8 cellular contexts compared by ENCODE assay signal in the genomic region with DNA sequence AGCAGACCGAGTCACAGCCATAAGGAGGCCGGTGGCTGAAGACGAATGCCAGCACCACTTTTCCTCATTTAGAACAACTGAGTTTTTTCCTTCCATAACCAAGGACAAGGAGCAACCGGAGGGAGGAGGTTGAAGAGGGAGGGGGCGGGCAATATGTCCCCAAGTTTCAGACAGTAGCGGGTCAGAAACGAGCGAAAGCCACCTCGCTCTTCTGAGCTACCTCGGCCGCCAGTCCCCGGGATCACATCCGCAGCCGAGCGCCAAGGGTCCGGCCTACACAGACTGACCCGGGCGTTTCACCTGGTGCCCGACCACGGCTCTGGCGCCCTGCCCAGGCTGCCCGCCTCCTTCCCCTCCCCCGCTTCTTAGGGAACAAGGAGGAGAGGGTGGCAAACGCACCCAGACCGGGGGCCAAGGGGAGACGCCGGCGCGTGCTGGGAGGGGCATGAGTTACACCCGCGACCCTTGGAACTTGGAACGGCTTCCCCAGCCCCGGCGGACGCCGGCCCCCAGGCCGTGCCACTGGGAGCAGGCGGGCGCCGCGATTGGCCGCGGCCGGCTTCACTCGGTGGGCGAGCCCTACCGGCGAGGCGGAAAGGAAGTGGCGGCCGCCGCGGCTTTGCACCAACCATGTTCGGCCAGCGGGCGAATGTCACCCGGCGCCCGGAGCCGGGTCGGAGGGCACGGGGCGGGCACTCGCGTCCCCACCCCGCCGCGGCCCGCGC. TPM values are rescaled to one million over a fixed set of nuclear protein-coding genes. Genes with fewer than 3 reads are reported as not detected.
DNase-seq lines count a peak whose midpoint lies in the region; ATAC-seq and TF ChIP-seq lines count a peak whose summit lies in the region.

No MANE protein-coding gene starts in this region.

- H3K27me3 ChIP-seq in body of pancreas (no peaks in the 10 kb centered on the region), iPS DF 6.9 (ENCODE audit: control insufficient read depth, insufficient read depth, low read length) (no peaks in the 10 kb centered on the region)

- TF ChIP-seq POLR2A in body of pancreas (IDR thresholded peaks at IDR 0.05) = peak; percentile 58 to 79 (median 71)

- TF ChIP-seq RAD21 in Ishikawa (IDR thresholded peaks at IDR 0.05; ENCODE audit: low read depth) = no peak

- H3K36me3 ChIP-seq in body of pancreas (replicated peaks in 1 of 2; ENCODE audit: insufficient read depth in 1 of 2, low read depth in 2 of 2) = no peaks in the 10 kb centered on the region
- no peaks in the 10 kb centered on the region for H3K36me3 ChIP-seq in iPS DF 6.9 (ENCODE audit: control insufficient read depth, insufficient read depth, low read length)

- H3K9me3 ChIP-seq in body of pancreas (no peaks in the 10 kb centered on the region), iPS DF 6.9 (ENCODE audit: control insufficient read depth, insufficient read depth, low read length) (no peaks in the 10 kb centered on the region)

- TF ChIP-seq CTCF in body of pancreas (IDR thresholded peaks at IDR 0.05) = peak in 3 of 7 experiments; percentile 8 to 32 (median 28)
- no peak for TF ChIP-seq CTCF in retinal pigment epithelial cell (conservative IDR thresholded peaks at IDR 0.05; ENCODE audit: low read depth, low read length)

- peak; percentile 34 for ATAC-seq in GM19463 (IDR thresholded peaks at IDR 0.05; ENCODE audit: unreplicated experiment)
- ATAC-seq in body of pancreas = peak; percentile 73

- H3K4me1 ChIP-seq in body of pancreas (peaks cover 64% of the 10 kb centered on the region), iPS DF 6.9 (ENCODE audit: control insufficient read depth, insufficient read depth, low read length) (peaks cover 6% of the 10 kb centered on the region; the same call in 1 of the 2 replicates)

- 0% methylated on average over 8 to 53 of the region's 70 CpGs for WGBS in body of pancreas, 2 donors
- no CpG with 5 or more reads among the region's 70 CpGs for WGBS in iPS DF 6.9 (ENCODE audit: insufficient coverage, insufficient read length)

- H3K27ac ChIP-seq in body of pancreas (peak overlapping the region; percentile 90 to 97 (median 95)), iPS DF 6.9 (ENCODE audit: low read length) (no peak overlapping the region)

- intact Hi-C loops in body of pancreas (cut with DNase I) = loop anchor here (10.0 kb wide), 1 partner anchor 62 kb away; no protein-coding TSS in a partner anchor

- peak; percentile 45; the same call in 1 of the 2 replicates for TF ChIP-seq EP300 in Ishikawa (IDR thresholded peaks at IDR 0.05; ENCODE audit: borderline replicate concordance)

- H3K4me3 ChIP-seq in body of pancreas = peak overlapping the region; percentile 41 to 49
- peak overlapping the region; percentile 78; the same call in 1 of the 2 replicates for H3K4me3 ChIP-seq in iPS DF 6.9 (ENCODE audit: low read length)
- peak overlapping the region; percentile 94 for H3K4me3 ChIP-seq in retinal pigment epithelial cell (ENCODE audit: low read length)

- DNase-seq in DMS153 (lab: John Stamatoyannopoulos, UW) = peak; percentile 10
- peak; percentile 47 for DNase-seq in T-helper 22 cell (ENCODE audit: low read depth)
- DNase-seq in body of pancreas = peak; percentile 81 to 90 (median 86)
- DNase-seq in iPS DF 6.9 (ENCODE audit: low read depth, low spot score) = no peak
- DNase-seq in retinal pigment epithelial cell (ENCODE audit: low read depth) = peak; percentile 39
- no peak for DNase-seq in NCI-H1694 treated with DMSO at 0.1 percent for 48 hours (lab: John Stamatoyannopoulos, UW)

TF ChIP-seq in Ishikawa, 13 proteins besides CTCF, POLR2A, EP300 and RAD21:
- peak; percentile 15; the same call in 1 of the 2 replicates for TF ChIP-seq CEBPB (IDR thresholded peaks at IDR 0.05)
- TF ChIP-seq, protein P1, sequence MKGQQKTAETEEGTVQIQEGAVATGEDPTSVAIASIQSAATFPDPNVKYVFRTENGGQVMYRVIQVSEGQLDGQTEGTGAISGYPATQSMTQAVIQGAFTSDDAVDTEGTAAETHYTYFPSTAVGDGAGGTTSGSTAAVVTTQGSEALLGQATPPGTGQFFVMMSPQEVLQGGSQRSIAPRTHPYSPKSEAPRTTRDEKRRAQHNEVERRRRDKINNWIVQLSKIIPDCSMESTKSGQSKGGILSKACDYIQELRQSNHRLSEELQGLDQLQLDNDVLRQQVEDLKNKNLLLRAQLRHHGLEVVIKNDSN (IDR thresholded peaks at IDR 0.05) = no peak
- peak; percentile 94 for TF ChIP-seq ZBTB7A (IDR thresholded peaks at IDR 0.05; ENCODE audit: low read depth)
- no peak; the same call in 1 of the 2 replicates for TF ChIP-seq CREB1 (IDR thresholded peaks at IDR 0.05; ENCODE audit: low read depth)
- TF ChIP-seq, protein P2, sequence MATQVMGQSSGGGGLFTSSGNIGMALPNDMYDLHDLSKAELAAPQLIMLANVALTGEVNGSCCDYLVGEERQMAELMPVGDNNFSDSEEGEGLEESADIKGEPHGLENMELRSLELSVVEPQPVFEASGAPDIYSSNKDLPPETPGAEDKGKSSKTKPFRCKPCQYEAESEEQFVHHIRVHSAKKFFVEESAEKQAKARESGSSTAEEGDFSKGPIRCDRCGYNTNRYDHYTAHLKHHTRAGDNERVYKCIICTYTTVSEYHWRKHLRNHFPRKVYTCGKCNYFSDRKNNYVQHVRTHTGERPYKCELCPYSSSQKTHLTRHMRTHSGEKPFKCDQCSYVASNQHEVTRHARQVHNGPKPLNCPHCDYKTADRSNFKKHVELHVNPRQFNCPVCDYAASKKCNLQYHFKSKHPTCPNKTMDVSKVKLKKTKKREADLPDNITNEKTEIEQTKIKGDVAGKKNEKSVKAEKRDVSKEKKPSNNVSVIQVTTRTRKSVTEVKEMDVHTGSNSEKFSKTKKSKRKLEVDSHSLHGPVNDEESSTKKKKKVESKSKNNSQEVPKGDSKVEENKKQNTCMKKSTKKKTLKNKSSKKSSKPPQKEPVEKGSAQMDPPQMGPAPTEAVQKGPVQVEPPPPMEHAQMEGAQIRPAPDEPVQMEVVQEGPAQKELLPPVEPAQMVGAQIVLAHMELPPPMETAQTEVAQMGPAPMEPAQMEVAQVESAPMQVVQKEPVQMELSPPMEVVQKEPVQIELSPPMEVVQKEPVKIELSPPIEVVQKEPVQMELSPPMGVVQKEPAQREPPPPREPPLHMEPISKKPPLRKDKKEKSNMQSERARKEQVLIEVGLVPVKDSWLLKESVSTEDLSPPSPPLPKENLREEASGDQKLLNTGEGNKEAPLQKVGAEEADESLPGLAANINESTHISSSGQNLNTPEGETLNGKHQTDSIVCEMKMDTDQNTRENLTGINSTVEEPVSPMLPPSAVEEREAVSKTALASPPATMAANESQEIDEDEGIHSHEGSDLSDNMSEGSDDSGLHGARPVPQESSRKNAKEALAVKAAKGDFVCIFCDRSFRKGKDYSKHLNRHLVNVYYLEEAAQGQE (IDR thresholded peaks at IDR 0.05; ENCODE audit: low read depth) = no peak
- peak; percentile 73; the same call in 1 of the 2 replicates for TF ChIP-seq TCF12 (IDR thresholded peaks at IDR 0.05; ENCODE audit: low read depth)
- TF ChIP-seq YY1 (IDR thresholded peaks at IDR 0.05; ENCODE audit: low read depth) = peak; percentile 62; the same call in 1 of the 2 replicates
- no peak for TF ChIP-seq FOXM1 (IDR thresholded peaks at IDR 0.05; ENCODE audit: borderline replicate concordance, low read depth)
- peak; percentile 40; the same call in 1 of the 2 replicates for TF ChIP-seq EGR1 (IDR thresholded peaks at IDR 0.05)
- TF ChIP-seq TEAD4 (IDR thresholded peaks at IDR 0.05) = peak; percentile 41; the same call in 1 of the 2 replicates
- TF ChIP-seq TAF1 (IDR thresholded peaks at IDR 0.05; ENCODE audit: low read depth) = peak; percentile 66
- TF ChIP-seq NFIC (IDR thresholded peaks at IDR 0.05) = peak; percentile 96
- TF ChIP-seq, protein P3, sequence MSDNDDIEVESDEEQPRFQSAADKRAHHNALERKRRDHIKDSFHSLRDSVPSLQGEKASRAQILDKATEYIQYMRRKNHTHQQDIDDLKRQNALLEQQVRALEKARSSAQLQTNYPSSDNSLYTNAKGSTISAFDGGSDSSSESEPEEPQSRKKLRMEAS (IDR thresholded peaks at IDR 0.05) = peak; percentile 61

RNA-seq across cellular contexts. Expression of a gene that starts 1.6 kb away (rescaled TPM):
- 10 to 100 TPM; 12.5 to 14.5 TPM for total RNA-seq in body of pancreas

Comparison
In these comparisons a context has a peak if more than half of its experiments do, and no peak if none do; other contexts are left out.
1. DNase-seq: peak in DMS153 (single experiment), T-helper 22 cell (single experiment), body of pancreas (4 of 4) and retinal pigment epithelial cell (single experiment); none in iPS DF 6.9 (single experiment) and NCI-H1694 treated with DMSO at 0.1 percent for 48 hours (single experiment).
2. Peak in every context shown above with its lines, with median percentiles within 50 percentile points of each other: H3K4me3 ChIP-seq.